ENCODE assay signal across 8 cellular contexts in the genomic region with DNA sequence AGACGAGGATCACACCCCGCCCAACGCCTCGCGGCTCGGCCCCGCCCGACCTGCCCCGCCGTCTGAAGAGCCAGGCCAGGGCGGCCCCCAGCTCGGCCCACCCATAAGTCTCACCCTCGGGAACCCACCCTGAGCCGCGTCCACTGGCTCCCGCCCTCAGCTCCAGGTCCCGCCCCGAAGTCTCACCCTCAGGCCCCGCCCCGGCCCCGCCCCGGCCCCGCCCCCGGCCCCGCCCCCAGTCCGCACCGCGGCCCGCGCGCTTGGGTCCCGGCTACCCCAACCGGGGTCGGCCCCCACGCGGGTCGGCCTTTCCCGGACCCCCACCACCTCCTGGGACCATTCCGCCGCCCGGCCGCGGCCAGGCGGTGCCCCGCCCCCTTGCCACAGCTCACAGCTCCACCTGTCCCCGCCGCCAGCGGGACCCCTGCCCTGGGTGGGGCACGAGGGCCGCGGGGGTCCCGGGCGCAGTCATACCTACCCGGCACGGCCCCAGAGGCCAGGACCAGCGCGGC. TPM values are rescaled to one million over a fixed set of nuclear protein-coding genes. Genes with fewer than 3 reads are reported as not detected.
DNase-seq lines count a peak whose midpoint lies in the region; ATAC-seq and TF ChIP-seq lines count a peak whose summit lies in the region.

No MANE protein-coding gene starts in this region.

- peaks cover 3 to 9% of the 10 kb centered on the region in 2 donors for H3K27me3 ChIP-seq in naive thymus-derived CD4-positive, alpha-beta T cell (ENCODE audit: control insufficient read depth in 2 of 2, insufficient read depth in 2 of 2, low read length in 2 of 2)
- H3K27me3 ChIP-seq in testis = no peaks in the 10 kb centered on the region

- peaks cover 43% of the 10 kb centered on the region for H3K27me3 Mint-ChIP-seq in activated CD8-positive, alpha-beta memory T cell treated with anti-CD3 and anti-CD28 coated beads, Interleukin-2, amount 10 ng/mL, durations not matched to agents 7 days and 5 days
- peaks cover 21% of the 10 kb centered on the region for H3K27me3 Mint-ChIP-seq in endothelial cell (ENCODE audit: unreplicated experiment)
- peaks cover 13 to 57% (median 21%) of the 10 kb centered on the region in 5 donors for H3K27me3 Mint-ChIP-seq in naive thymus-derived CD4-positive, alpha-beta T cell

- peak overlapping the region; percentile 54 for H3K4me3 Mint-ChIP-seq in activated CD8-positive, alpha-beta memory T cell treated with anti-CD3 and anti-CD28 coated beads, Interleukin-2, amount 10 ng/mL, durations not matched to agents 7 days and 5 days
- H3K4me3 Mint-ChIP-seq in endothelial cell (ENCODE audit: unreplicated experiment) = peak overlapping the region; percentile 69
- H3K4me3 Mint-ChIP-seq in naive thymus-derived CD4-positive, alpha-beta T cell = peak overlapping the region in 9 of 10 donors; percentile 30 to 80 (median 67)

- H3K9me3 ChIP-seq in naive thymus-derived CD4-positive, alpha-beta T cell (ENCODE audit: control insufficient read depth in 2 of 3, low read length in 3 of 3) = no peaks in the 10 kb centered on the region
- H3K9me3 ChIP-seq in testis = no peaks in the 10 kb centered on the region

- no peaks in the 10 kb centered on the region for H3K36me3 Mint-ChIP-seq in activated CD8-positive, alpha-beta memory T cell treated with anti-CD3 and anti-CD28 coated beads, Interleukin-2, amount 10 ng/mL, durations not matched to agents 7 days and 5 days
- peaks cover 10% of the 10 kb centered on the region for H3K36me3 Mint-ChIP-seq in endothelial cell (ENCODE audit: low read depth, unreplicated experiment)
- H3K36me3 Mint-ChIP-seq in naive thymus-derived CD4-positive, alpha-beta T cell = no peaks in the 10 kb centered on the region

- in situ Hi-C loops in G401 (cut with HindIII; ENCODE audit: low sequenced_read_pairs) = no loop called here

- H3K4me1 ChIP-seq in naive thymus-derived CD4-positive, alpha-beta T cell (ENCODE audit: control insufficient read depth in 2 of 2, insufficient read depth in 2 of 2, low read length in 2 of 2) = peaks cover 0 to 5% of the 10 kb centered on the region in 2 donors
- peaks cover 7% of the 10 kb centered on the region for H3K4me1 ChIP-seq in testis

- ATAC-seq in activated CD8-positive, alpha-beta memory T cell treated with anti-CD3 and anti-CD28 coated beads, Interleukin-2, amount 10 ng/mL, durations not matched to agents 7 days and 5 days = peak; percentile 84
- peak; percentile 80 for ATAC-seq in naive thymus-derived CD4-positive, alpha-beta T cell

- no peak overlapping the region for H3K27ac ChIP-seq in naive thymus-derived CD4-positive, alpha-beta T cell (ENCODE audit: low read depth, low read length)
- no peak overlapping the region for H3K27ac ChIP-seq in testis

- TF ChIP-seq POLR2A in testis (IDR thresholded peaks at IDR 0.05) = no peak

- TF ChIP-seq CTCF in endothelial cell (IDR thresholded peaks at IDR 0.05; ENCODE audit: unreplicated experiment) (no peak), testis (IDR thresholded peaks at IDR 0.05) (no peak)

- peak; percentile 49 for DNase-seq in G401 (ENCODE audit: low spot score)
- DNase-seq in LoVo (ENCODE audit: low spot score) = peak; percentile 53
- DNase-seq in activated CD8-positive, alpha-beta memory T cell treated with anti-CD3 and anti-CD28 coated beads, Interleukin-2, amount 10 ng/mL, durations not matched to agents 7 days and 5 days = peak; percentile 53
- peak; percentile 28 for DNase-seq in endothelial cell (ENCODE audit: low spot score)
- DNase-seq in naive thymus-derived CD4-positive, alpha-beta T cell = peak in 8 of 9 donors; percentile 16 to 62 (median 28)
- peak; percentile 35 for DNase-seq in testis
- DNase-seq in A172 (ENCODE audit: low spot score) = no peak
- DNase-seq in NCI-H2081 (lab: John Stamatoyannopoulos, UW) = no peak

- POLR2A ChIA-PET in naive thymus-derived CD4-positive, alpha-beta T cell (lab: Charles Lee) = no interaction called here

- CTCF ChIA-PET in activated CD8-positive, alpha-beta memory T cell treated with anti-CD3 and anti-CD28 coated beads, Interleukin-2, amount 10 ng/mL, durations not matched to agents 7 days and 5 days (lab: Charles Lee) = interaction anchor here (0.5 to 2.2 kb wide), 4 partner anchors 57 to 467 kb away, joined by 3 to 11 read pairs (median 3); no protein-coding TSS in a partner anchor
- CTCF ChIA-PET in naive thymus-derived CD4-positive, alpha-beta T cell (lab: Charles Lee) = no interaction called here

- H3K9me3 Mint-ChIP-seq in activated CD8-positive, alpha-beta memory T cell treated with anti-CD3 and anti-CD28 coated beads, Interleukin-2, amount 10 ng/mL, durations not matched to agents 7 days and 5 days (ENCODE audit: low read depth) = no peaks in the 10 kb centered on the region
- no peaks in the 10 kb centered on the region for H3K9me3 Mint-ChIP-seq in endothelial cell (ENCODE audit: unreplicated experiment)
- H3K9me3 Mint-ChIP-seq in naive thymus-derived CD4-positive, alpha-beta T cell = peaks cover 0 to 1% (median 0%) of the 10 kb centered on the region in 11 donors

- H3K27ac Mint-ChIP-seq in activated CD8-positive, alpha-beta memory T cell treated with anti-CD3 and anti-CD28 coated beads, Interleukin-2, amount 10 ng/mL, durations not matched to agents 7 days and 5 days = no peak overlapping the region
- H3K27ac Mint-ChIP-seq in endothelial cell (ENCODE audit: unreplicated experiment) = no peak overlapping the region
- H3K27ac Mint-ChIP-seq in naive thymus-derived CD4-positive, alpha-beta T cell = no peak overlapping the region

- peak overlapping the region; percentile 41 for H3K4me3 ChIP-seq in naive thymus-derived CD4-positive, alpha-beta T cell (ENCODE audit: low read length)
- H3K4me3 ChIP-seq in testis = peak overlapping the region; percentile 51 to 64

- intact Hi-C loops in naive thymus-derived CD4-positive, alpha-beta T cell (cut with micrococcal nuclease) = loop anchor here (1.0 to 5.0 kb wide), 2 partner anchors 65 to 204 kb away; a partner anchor contains a TSS
- intact Hi-C loops in testis (cut with DNase I; ENCODE audit: low total_unique reads) = no loop called here

- 1% methylated on average over 35 of the region's 57 CpGs; no CpG with 5 or more reads in 1 of the 2 donors for WGBS in testis, 2 donors

- H3K36me3 ChIP-seq in naive thymus-derived CD4-positive, alpha-beta T cell (ENCODE audit: control insufficient read depth in 2 of 3, insufficient read depth in 3 of 3, low read length in 3 of 3) = no peaks in the 10 kb centered on the region
- no peaks in the 10 kb centered on the region for H3K36me3 ChIP-seq in testis (ENCODE audit: low read depth, missing control alignments)

- no peaks in the 10 kb centered on the region for H3K4me1 Mint-ChIP-seq in activated CD8-positive, alpha-beta memory T cell treated with anti-CD3 and anti-CD28 coated beads, Interleukin-2, amount 10 ng/mL, durations not matched to agents 7 days and 5 days
- no peaks in the 10 kb centered on the region for H3K4me1 Mint-ChIP-seq in endothelial cell (ENCODE audit: unreplicated experiment)
- peaks cover 0 to 9% (median 0%) of the 10 kb centered on the region in 7 donors for H3K4me1 Mint-ChIP-seq in naive thymus-derived CD4-positive, alpha-beta T cell

RNA-seq across cellular contexts. Expression of a gene that starts 0.5 kb away (rescaled TPM):
- 5.9 and 8.5 TPM in 2 replicates for total RNA-seq in G401 (2014; rRNA removed; shearing (Covaris generic))
- under 1 TPM; 0.21 to 0.32 TPM for total RNA-seq in activated CD8-positive, alpha-beta memory T cell treated with anti-CD3 and anti-CD28 coated beads, Interleukin-2, amount 10 ng/mL, durations not matched to agents 7 days and 5 days
- total RNA-seq in endothelial cell (ENCODE audit: unreplicated experiment) (0.23 TPM), testis (1 to 10 TPM; 2.4 to 2.7 TPM)
- total RNA-seq in naive thymus-derived CD4-positive, alpha-beta T cell = under 1 TPM in 4 of 5 experiments, not detected in 1; 0.10 to 0.51 (median 0.43) TPM
- not detected for polyA plus RNA-seq in naive thymus-derived CD4-positive, alpha-beta T cell
- 4.9 TPM for polyA plus RNA-seq in testis (ENCODE audit: insufficient read depth, low read depth, low replicate concordance)
- 0.71 and 2.8 TPM in 2 replicates for total RNA-seq in A172 (2014; rRNA removed; shearing (Covaris generic))

Comparison
In these comparisons a context has a peak if more than half of its experiments do, and no peak if none do; other contexts are left out.
1. DNase-seq: peak in G401 (single experiment), LoVo (single experiment), activated CD8-positive, alpha-beta memory T cell treated with anti-CD3 and anti-CD28 coated beads, Interleukin-2, amount 10 ng/mL, durations not matched to agents 7 days and 5 days (single experiment), endothelial cell (single experiment), naive thymus-derived CD4-positive, alpha-beta T cell (8 of 9) and testis (single experiment); none in A172 (single experiment) and NCI-H2081 (0 of 2).
2. Peak in every context shown above with its lines, with median percentiles within 50 percentile points of each other: H3K4me3 Mint-ChIP-seq.